Comparison of ENCODE assay signal across 16 cellular contexts in the genomic region with DNA sequence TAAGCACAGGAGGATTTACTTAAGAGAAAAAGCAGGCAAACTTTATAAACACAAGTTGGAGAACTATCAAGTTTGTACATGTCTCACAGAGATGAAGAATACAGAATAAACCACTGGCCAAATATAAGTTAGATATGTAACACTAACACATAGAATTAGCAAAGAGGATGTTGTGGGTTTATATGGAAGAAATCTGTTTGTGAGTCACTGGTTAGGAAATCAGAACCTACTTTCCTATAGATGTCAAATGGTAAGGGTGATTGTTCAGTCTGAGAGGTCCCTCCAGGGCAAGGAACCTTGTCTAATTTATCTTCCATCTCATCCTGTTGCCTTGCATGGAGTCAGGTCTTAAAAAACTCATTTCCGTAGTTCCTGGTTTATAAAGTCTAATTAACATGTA. TPM values are rescaled to one million over a fixed set of nuclear protein-coding genes. Genes with fewer than 3 reads are reported as not detected.
DNase-seq lines count a peak whose midpoint lies in the region; ATAC-seq lines count a peak whose summit lies in the region.
"Had no signal": no experiment of that assay in that cellular context is flagged by ENCODE, and none has a peak within 500 bp of the region (broad histone marks: within the 10 kb centered on the region; RNA-seq: fewer than 3 reads in every experiment).

No MANE protein-coding gene starts in this region.

- no peaks in the 10 kb centered on the region for H3K9me3 ChIP-seq in SK-N-MC (ENCODE audit: low read depth, low read length)
- H3K9me3 ChIP-seq: body of pancreas, neutrophil, right lobe of liver had no signal

- DNase-seq in GF-D8 (lab: John Stamatoyannopoulos, UW) = peak; percentile 57
- DNase-seq in HT1080 (ENCODE audit: low read depth) = peak; percentile 51
- peak; percentile 70 for DNase-seq in SK-N-MC (ENCODE audit: low read depth, low spot score)
- DNase-seq in iris pigment epithelial cell (ENCODE audit: low read depth) = peak; percentile 31
- no peak for DNase-seq in COLO668 (lab: John Stamatoyannopoulos, UW; ENCODE audit: unreplicated experiment)
- DNase-seq: activated gamma-delta T cell; body of pancreas; CD4-positive, alpha-beta memory T cell; GM23248; Karpas-422; NCI-H2081 treated with DMSO at 0.1 percent for 48 hours; right lobe of liver; stimulated activated naive CD4-positive, alpha-beta T cell had no signal

- ATAC-seq in GM21367 (IDR thresholded peaks at IDR 0.05; ENCODE audit: unreplicated experiment) (no peak), HG02884 (IDR thresholded peaks at IDR 0.05; ENCODE audit: unreplicated experiment) (no peak)
- ATAC-seq: body of pancreas had no signal

- H3K4me3 ChIP-seq in SK-N-MC = peak overlapping the region; percentile 10; the same call in 1 of the 2 replicates
- H3K4me3 ChIP-seq: body of pancreas, GM23248 had no signal

- H3K27ac ChIP-seq in SK-N-MC = no peak overlapping the region
- H3K27ac ChIP-seq: GM23248, neutrophil, right lobe of liver had no signal

- no peak overlapping the region for H3K9ac ChIP-seq in SK-N-MC (ENCODE audit: insufficient read length)
- H3K9ac ChIP-seq: GM23248 had no signal

- no peaks in the 10 kb centered on the region for H3K36me3 ChIP-seq in SK-N-MC (ENCODE audit: insufficient read depth, low read length)
- H3K36me3 ChIP-seq: neutrophil, right lobe of liver had no signal

RNA-seq across cellular contexts. Expression of a gene that starts 14.8 kb away (rescaled TPM):
- not detected in 2 replicates for total RNA-seq in HT1080 (2014; rRNA removed; shearing (Covaris generic))
- polyA plus RNA-seq in HT1080 (2015; cell fraction: cytosol; rRNA removed) = 0.14 TPM in 1 of 2 replicates, not detected in the other
- not detected in 2 replicates for polyA plus RNA-seq in HT1080 (2015; cell fraction: nucleus; rRNA removed)
- total RNA-seq: CD4-positive, alpha-beta memory T cell; GM23248; right lobe of liver had no signal
- polyA plus RNA-seq: CD4-positive, alpha-beta memory T cell; GM23248 had no signal

RNA-seq across cellular contexts. Expression of a gene that starts 23.9 kb away (rescaled TPM):
- not detected in 2 replicates for total RNA-seq in HT1080 (2014; rRNA removed; shearing (Covaris generic))
- polyA plus RNA-seq in HT1080 (2015; cell fraction: cytosol; rRNA removed) = 0.12 TPM in 1 of 2 replicates, not detected in the other
- not detected in 2 replicates for polyA plus RNA-seq in HT1080 (2015; cell fraction: nucleus; rRNA removed)
- total RNA-seq: CD4-positive, alpha-beta memory T cell; GM23248 had no signal
- polyA plus RNA-seq: CD4-positive, alpha-beta memory T cell; GM23248 had no signal

RNA-seq across cellular contexts. Expression of a gene that starts 36.5 kb away (rescaled TPM):
- total RNA-seq in HT1080 (2014; rRNA removed; shearing (Covaris generic)) = not detected in 2 replicates
- polyA plus RNA-seq in HT1080 (2015; cell fraction: cytosol; rRNA removed) = not detected in 2 replicates
- polyA plus RNA-seq in HT1080 (2015; cell fraction: nucleus; rRNA removed) = not detected in 2 replicates
- total RNA-seq: body of pancreas, GM23248 had no signal
- polyA plus RNA-seq: GM23248 had no signal

RNA-seq across cellular contexts. Expression of a gene that starts 52.4 kb away (rescaled TPM):
- not detected in 2 replicates for total RNA-seq in HT1080 (2014; rRNA removed; shearing (Covaris generic))
- not detected in 2 replicates for polyA plus RNA-seq in HT1080 (2015; cell fraction: cytosol; rRNA removed)
- polyA plus RNA-seq in HT1080 (2015; cell fraction: nucleus; rRNA removed) = not detected in 2 replicates
- total RNA-seq: GM23248 had no signal
- polyA plus RNA-seq: CD4-positive, alpha-beta memory T cell; GM23248 had no signal
